ENCODE assay signal across 21 cellular contexts in the genomic region with DNA sequence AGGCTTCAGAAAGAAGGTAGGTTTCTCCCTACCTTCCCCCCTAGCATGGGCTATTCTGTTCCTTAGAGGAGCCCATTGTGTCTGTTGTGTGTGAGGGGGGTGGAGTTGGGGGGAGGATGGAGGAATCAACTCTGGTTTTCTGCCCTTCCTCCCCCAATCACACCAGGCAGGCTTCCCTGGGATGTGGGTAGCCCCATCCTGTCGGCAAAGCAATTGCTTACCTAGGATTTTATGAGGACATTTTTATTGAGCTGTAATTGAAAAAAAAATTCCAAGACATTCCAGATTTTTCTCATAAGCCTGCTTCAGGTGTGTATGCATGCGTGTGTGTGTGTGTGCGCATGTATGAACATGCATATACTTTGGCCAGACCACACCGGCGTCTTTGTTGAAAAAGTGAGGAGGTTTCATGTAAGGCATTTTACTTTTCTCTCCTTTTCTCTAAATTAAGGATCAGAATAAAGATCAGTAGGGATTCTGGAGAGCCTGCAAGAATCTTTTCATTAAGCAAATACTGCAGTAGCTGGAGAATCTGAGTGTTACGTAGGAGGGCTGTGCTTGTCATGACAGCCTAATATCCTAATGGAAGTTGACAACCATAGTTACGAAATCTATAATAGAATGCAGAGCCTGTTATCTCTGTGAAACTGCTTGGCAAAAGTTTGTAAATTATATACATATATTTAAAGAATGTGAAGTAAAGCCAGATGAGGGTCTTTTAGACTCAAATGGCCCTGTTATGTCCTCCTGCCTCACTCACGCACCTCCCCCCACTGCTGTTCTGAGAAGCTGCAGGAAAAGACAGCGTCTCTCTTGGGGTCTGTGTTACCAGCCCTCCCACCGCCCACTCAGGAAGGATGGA. TPM values are rescaled to one million over a fixed set of nuclear protein-coding genes. Genes with fewer than 3 reads are reported as not detected.
DNase-seq lines count a peak whose midpoint lies in the region; ATAC-seq and TF ChIP-seq lines count a peak whose summit lies in the region.
"Had no signal": no experiment of that assay in that cellular context is flagged by ENCODE, and none has a peak within 500 bp of the region (broad histone marks: within the 10 kb centered on the region; RNA-seq: fewer than 3 reads in every experiment).

No MANE protein-coding gene starts in this region.

- H3K4me1 ChIP-seq in GM23338 (ENCODE audit: insufficient read depth): peaks cover 38% of the 10 kb centered on the region
- H3K4me1 ChIP-seq in adipocyte (ENCODE audit: control insufficient read depth, insufficient read depth, low read length): no peaks in the 10 kb centered on the region
- H3K4me1 ChIP-seq: Caco-2, colonic mucosa had no signal

- H3F3A ChIP-seq in GM23338 (replicated peaks; ENCODE audit: low read depth): peaks cover 4% of the 10 kb centered on the region; the same call in 1 of the 2 replicates

- H3K4me2 ChIP-seq in GM23338: peak overlapping the region; percentile 48; the same call in 1 of the 2 replicates

- no peaks in the 10 kb centered on the region for H3K36me3 Mint-ChIP-seq in GM23338 (ENCODE audit: low read depth)
- H3K36me3 Mint-ChIP-seq: memory B cell; stimulated activated memory B cell treated with anti-CD40 and anti-IgM and Interleukin-4, amounts not matched to agents 10 μg/mL and 1 μg/mL and 100 μg/mL, for 72 hours had no signal

- no peak overlapping the region for H3K27ac Mint-ChIP-seq in GM23338
- H3K27ac Mint-ChIP-seq: activated naive CD4-positive, alpha-beta T cell treated with anti-CD3 and anti-CD28 coated beads, Interleukin-2, amount 50 U/mL, for 24 hours; activated T-cell treated with anti-CD3 and anti-CD28 coated beads, Interleukin-2, amount 50 U/mL, for 72 hours; memory B cell; naive B cell; stimulated activated memory B cell treated with anti-CD40 and anti-IgM and Interleukin-4, amounts not matched to agents 10 μg/mL and 1 μg/mL and 100 μg/mL, for 72 hours had no signal

- H3K79me2 ChIP-seq in GM23338 (replicated peaks; ENCODE audit: insufficient read depth): no peaks in the 10 kb centered on the region

- H3K36me3 ChIP-seq in GM23338 (ENCODE audit: insufficient read depth) (no peaks in the 10 kb centered on the region), adipocyte (ENCODE audit: control insufficient read depth, insufficient read depth, low read length, severe bottlenecking) (no peaks in the 10 kb centered on the region)
- H3K36me3 ChIP-seq: colonic mucosa, HAP-1 had no signal

- H3K27me3 Mint-ChIP-seq in GM23338 (ENCODE audit: insufficient read depth, low read depth, poor library complexity): peaks cover 9% of the 10 kb centered on the region
- H3K27me3 Mint-ChIP-seq: activated naive CD4-positive, alpha-beta T cell treated with anti-CD3 and anti-CD28 coated beads, Interleukin-2, amount 50 U/mL, for 24 hours; naive B cell; stimulated activated memory B cell treated with anti-CD40 and anti-IgM and Interleukin-4, amounts not matched to agents 10 μg/mL and 1 μg/mL and 100 μg/mL, for 72 hours had no signal

- H2AFZ ChIP-seq in GM23338: peak overlapping the region; percentile 91

- H3K9ac ChIP-seq in adipocyte (ENCODE audit: low read length): no peak overlapping the region

- TF ChIP-seq CTCF in GM23338 (conservative IDR thresholded peaks at IDR 0.05; ENCODE audit: low read depth in 2 of 2) (no peak), GM10266 (IDR thresholded peaks at IDR 0.05; ENCODE audit: control insufficient read depth, insufficient read depth, low read depth, missing control alignments) (no peak)

- H4K20me1 ChIP-seq in GM23338 (replicated peaks; ENCODE audit: insufficient read depth): no peaks in the 10 kb centered on the region

- H3K9me2 ChIP-seq in GM23338 (ENCODE audit: insufficient read depth): 0 out of 2 replicates have a peak, but pooled peaks cover 12% of the 10 kb centered on the region

- no peaks in the 10 kb centered on the region for H3K27me3 ChIP-seq in GM23338 (ENCODE audit: insufficient read depth)
- peaks cover 27% of the 10 kb centered on the region for H3K27me3 ChIP-seq in adipocyte (replicated peaks; ENCODE audit: control insufficient read depth, insufficient read depth, low read length)
- H3K27me3 ChIP-seq: colonic mucosa, foreskin keratinocyte had no signal

- H3K4me1 Mint-ChIP-seq in GM23338: peaks cover 58% of the 10 kb centered on the region
- H3K4me1 Mint-ChIP-seq: memory B cell; naive B cell; stimulated activated memory B cell treated with anti-CD40 and anti-IgM and Interleukin-4, amounts not matched to agents 10 μg/mL and 1 μg/mL and 100 μg/mL, for 72 hours had no signal

- ATAC-seq in GM23338: peak; percentile 58
- ATAC-seq: activated T-cell treated with anti-CD3 and anti-CD28 coated beads, Interleukin-2, amount 50 U/mL, for 72 hours; foreskin keratinocyte; stimulated activated memory B cell treated with anti-CD40 and anti-IgM and Interleukin-4, amounts not matched to agents 10 μg/mL and 1 μg/mL and 100 μg/mL, for 72 hours had no signal

- no peak overlapping the region for H3K4me3 Mint-ChIP-seq in GM23338
- H3K4me3 Mint-ChIP-seq: activated naive CD4-positive, alpha-beta T cell treated with anti-CD3 and anti-CD28 coated beads, Interleukin-2, amount 50 U/mL, for 24 hours; activated T-cell treated with anti-CD3 and anti-CD28 coated beads, Interleukin-2, amount 50 U/mL, for 72 hours; memory B cell; naive B cell; stimulated activated memory B cell treated with anti-CD40 and anti-IgM and Interleukin-4, amounts not matched to agents 10 μg/mL and 1 μg/mL and 100 μg/mL, for 72 hours had no signal

- H3K27ac ChIP-seq in GM23338 (ENCODE audit: low read depth) (no peak overlapping the region), substantia nigra (ENCODE audit: low read depth, low read length, poor library complexity, severe bottlenecking) (no peak overlapping the region)
- H3K27ac ChIP-seq: colonic mucosa, foreskin keratinocyte had no signal

- peaks cover 11% of the 10 kb centered on the region for H3K9me3 ChIP-seq in adipocyte (ENCODE audit: control insufficient read depth, low read length)
- H3K9me3 ChIP-seq: Caco-2, colonic mucosa had no signal

- peaks cover 10% of the 10 kb centered on the region; the same call in 2 of the 3 replicates for H3K9me3 Mint-ChIP-seq in GM23338

- no peak overlapping the region for H3K4me3 ChIP-seq in GM23338
- no peak overlapping the region for H3K4me3 ChIP-seq in adipocyte (ENCODE audit: low read length)
- H3K4me3 ChIP-seq: colonic mucosa, HAP-1 had no signal

- DNase-seq in GM23338 (ENCODE audit: low spot score) (no peak), adipocyte (ENCODE audit: low read depth) (peak; percentile 87), fibroblast of the conjunctiva (ENCODE audit: low read depth) (peak; percentile 4), putamen (ENCODE audit: low spot score) (peak; percentile 58), substantia nigra (lab: John Stamatoyannopoulos, UW) (no peak), GM10266 (ENCODE audit: extremely low spot score) (no peak), 8988T (no peak)
- DNase-seq: activated CD4-positive, alpha-beta T cell treated with anti-CD3 and anti-CD28 coated beads for 4 hours; activated T-cell treated with anti-CD3 and anti-CD28 coated beads, Interleukin-2, amount 50 U/mL, for 72 hours; Caco-2; colonic mucosa; naive B cell; NCI-H2107; NCI-H510A treated with DMSO at 0.1 percent for 48 hours; posterior cingulate gyrus; SW 1271 had no signal

TF ChIP-seq in GM23338, 12 proteins besides CTCF, POLR2A, EP300 and RAD21:
- no peak for TF ChIP-seq REST (IDR thresholded peaks at IDR 0.05; ENCODE audit: unreplicated experiment)
- no peak for TF ChIP-seq JUNB (IDR thresholded peaks at IDR 0.05; ENCODE audit: unreplicated experiment)
- TF ChIP-seq EZH2 (IDR thresholded peaks at IDR 0.05; ENCODE audit: low read depth, unreplicated experiment): no peak
- no peak for TF ChIP-seq NANOG (IDR thresholded peaks at IDR 0.05; ENCODE audit: borderline replicate concordance)
- TF ChIP-seq EZH2phosphoT487 (IDR thresholded peaks at IDR 0.05; ENCODE audit: unreplicated experiment): no peak
- TF ChIP-seq CREB1 (CRISPR knock-in tag; IDR thresholded peaks at IDR 0.05; ENCODE audit: low read depth): no peak
- no peak for TF ChIP-seq ETS1 (IDR thresholded peaks at IDR 0.05)
- TF ChIP-seq ZNF114 (CRISPR knock-in tag; IDR thresholded peaks at IDR 0.05): no peak

RNA-seq across cellular contexts. Expression of gene SAMD8, which starts 27.3 kb away (rescaled TPM):
- total RNA-seq in GM23338 (2014; rRNA removed; shearing (Covaris generic)): 26.4 and 28.4 TPM in 2 replicates
- 6.4 and 7.8 TPM in 2 replicates for polyA plus RNA-seq in GM23338 (2016; fragmentation: Nextera tagmentation; extraction: Ambion mirVana)

Comparison
In these comparisons a context has a peak if more than half of its experiments do, and no peak if none do; other contexts are left out.
1. DNase-seq: peak in adipocyte (single experiment), fibroblast of the conjunctiva (single experiment) and putamen (single experiment); none in GM23338 (single experiment), substantia nigra (0 of 49), GM10266 (single experiment) and 8988T (single experiment).